Comparison of ENCODE assay signal across 8 cellular contexts in genomic region chr10:119189811-119190282, GRCh38. TPM values are rescaled to one million over a fixed set of nuclear protein-coding genes. Genes with fewer than 3 reads are reported as not detected.
DNase-seq lines count a peak whose midpoint lies in the region; ATAC-seq and TF ChIP-seq lines count a peak whose summit lies in the region.

No MANE protein-coding gene starts in this region.

- DNase-seq in activated CD4-positive, CD25-positive, alpha-beta regulatory T cell treated with anti-CD3 and anti-CD28 coated beads, Interleukin-2, amount 50 U/mL, for 72 hours: no peak
- DNase-seq in RPMI7951 (ENCODE audit: low read depth) (peak; percentile 42), fibroblast of peridontal ligament (ENCODE audit: extremely low read depth) (peak; percentile 64), NCI-H1436 treated with DMSO at 0.1 percent for 48 hours (lab: John Stamatoyannopoulos, UW) (no peak), right atrium auricular region (ENCODE audit: low spot score) (no peak)
- peak; percentile 43 for DNase-seq in stimulated activated naive B cell treated with anti-CD40 and anti-IgM and Interleukin-4, amounts not matched to agents 10 μg/mL and 1 μg/mL and 100 μg/mL, for 72 hours

- no peak overlapping the region for H3K27ac Mint-ChIP-seq in stimulated activated naive B cell treated with anti-CD40 and anti-IgM and Interleukin-4, amounts not matched to agents 10 μg/mL and 1 μg/mL and 100 μg/mL, for 72 hours

- H3K9me3 ChIP-seq in right atrium auricular region: no peaks in the 10 kb centered on the region

- H3K4me1 Mint-ChIP-seq in stimulated activated naive B cell treated with anti-CD40 and anti-IgM and Interleukin-4, amounts not matched to agents 10 μg/mL and 1 μg/mL and 100 μg/mL, for 72 hours: peaks cover 17 to 26% of the 10 kb centered on the region in 2 donors

- no peaks in the 10 kb centered on the region for H3K36me3 Mint-ChIP-seq in stimulated activated naive B cell treated with anti-CD40 and anti-IgM and Interleukin-4, amounts not matched to agents 10 μg/mL and 1 μg/mL and 100 μg/mL, for 72 hours

- H3K36me3 ChIP-seq in right atrium auricular region: no peaks in the 10 kb centered on the region

- no peak for TF ChIP-seq CTCF in right atrium auricular region (IDR thresholded peaks at IDR 0.05)

- peak; percentile 32 to 38 for ATAC-seq in activated CD4-positive, CD25-positive, alpha-beta regulatory T cell treated with anti-CD3 and anti-CD28 coated beads, Interleukin-2, amount 50 U/mL, for 24 hours
- peak; percentile 60 to 91 for ATAC-seq in stimulated activated naive B cell treated with anti-CD40 and anti-IgM and Interleukin-4, amounts not matched to agents 10 μg/mL and 1 μg/mL and 100 μg/mL, for 72 hours (replicated peaks)
- no peak for ATAC-seq in GM18498 (IDR thresholded peaks at IDR 0.05; ENCODE audit: unreplicated experiment)

- H3K27me3 ChIP-seq in right atrium auricular region: no peaks in the 10 kb centered on the region

- H3K27ac ChIP-seq in right atrium auricular region: no peak overlapping the region

- no peaks in the 10 kb centered on the region for H3K9me3 Mint-ChIP-seq in stimulated activated naive B cell treated with anti-CD40 and anti-IgM and Interleukin-4, amounts not matched to agents 10 μg/mL and 1 μg/mL and 100 μg/mL, for 72 hours

- no peak overlapping the region for H3K4me3 ChIP-seq in right atrium auricular region

- H3K4me1 ChIP-seq in right atrium auricular region: no peaks in the 10 kb centered on the region

- H3K4me3 Mint-ChIP-seq in stimulated activated naive B cell treated with anti-CD40 and anti-IgM and Interleukin-4, amounts not matched to agents 10 μg/mL and 1 μg/mL and 100 μg/mL, for 72 hours: no peak overlapping the region

- no peaks in the 10 kb centered on the region for H3K27me3 Mint-ChIP-seq in stimulated activated naive B cell treated with anti-CD40 and anti-IgM and Interleukin-4, amounts not matched to agents 10 μg/mL and 1 μg/mL and 100 μg/mL, for 72 hours

RNA-seq across cellular contexts. Expression of gene PRDX3, which starts 11.2 kb away (rescaled TPM):
- 269 and 294 TPM in 2 replicates for total RNA-seq in RPMI7951 (2014; rRNA removed; shearing (Covaris generic))
- total RNA-seq in right atrium auricular region: 100 to 1,000 TPM; 168 to 250 TPM

RNA-seq across cellular contexts. Expression of gene GRK5, which starts 17.5 kb away (rescaled TPM):
- 2.7 and 2.9 TPM in 2 replicates for total RNA-seq in RPMI7951 (2014; rRNA removed; shearing (Covaris generic))
- 10 to 100 TPM; 19.2 to 53.8 TPM for total RNA-seq in right atrium auricular region

RNA-seq across cellular contexts. Expression of gene SFXN4, which starts 24.3 kb away (rescaled TPM):
- total RNA-seq in RPMI7951 (2014; rRNA removed; shearing (Covaris generic)): 12.0 and 26.6 TPM in 2 replicates
- 10 to 100 TPM; 31.3 to 49.6 TPM for total RNA-seq in right atrium auricular region

Comparison
In these comparisons a context has a peak if more than half of its experiments do, and no peak if none do; other contexts are left out.
1. DNase-seq: peak in RPMI7951 (single experiment), fibroblast of peridontal ligament (single experiment) and stimulated activated naive B cell treated with anti-CD40 and anti-IgM and Interleukin-4, amounts not matched to agents 10 μg/mL and 1 μg/mL and 100 μg/mL, for 72 hours (single experiment); none in activated CD4-positive, CD25-positive, alpha-beta regulatory T cell treated with anti-CD3 and anti-CD28 coated beads, Interleukin-2, amount 50 U/mL, for 72 hours (single experiment), NCI-H1436 treated with DMSO at 0.1 percent for 48 hours (single experiment) and right atrium auricular region (single experiment).